9 cellular contexts compared by ENCODE assay signal in the genomic region with DNA sequence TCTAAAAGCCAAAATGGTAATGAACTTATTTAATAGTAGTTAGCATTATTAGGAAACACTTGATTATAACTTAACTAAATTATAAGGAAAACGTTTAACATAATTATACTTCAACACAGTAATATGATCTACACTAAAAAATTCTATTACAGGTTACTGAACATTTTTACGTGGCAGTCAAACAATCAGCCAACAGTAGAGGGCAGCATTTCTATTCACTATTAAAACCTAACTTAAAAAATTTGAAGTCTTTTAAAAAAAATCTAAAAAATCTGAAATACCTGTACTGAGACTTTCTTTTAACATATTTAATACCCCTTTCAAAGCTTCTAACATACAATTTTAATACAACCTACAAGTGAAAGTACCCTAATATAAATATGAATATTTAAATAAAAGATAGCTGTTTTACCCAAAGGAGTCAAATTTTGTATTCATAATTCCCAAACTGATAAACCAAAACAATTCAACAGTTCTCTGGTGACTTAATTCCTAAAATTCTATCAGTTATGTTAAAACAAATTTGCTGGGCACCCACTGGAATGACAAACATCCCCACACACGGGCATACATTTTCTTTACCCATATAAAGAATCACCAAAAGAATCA. TPM values are rescaled to one million over a fixed set of nuclear protein-coding genes. Genes with fewer than 3 reads are reported as not detected.
A peak's percentile ranks its signal among the peaks of the same experiment; 100 is the strongest.
DNase-seq lines count a peak whose midpoint lies in the region; ATAC-seq and TF ChIP-seq lines count a peak whose summit lies in the region.
"Had no signal": no experiment of that assay in that cellular context is flagged by ENCODE, and none has a peak within 500 bp of the region (broad histone marks: within the 10 kb centered on the region; RNA-seq: fewer than 3 reads in every experiment).

No MANE protein-coding gene starts in this region.

- CTCF ChIA-PET in T-cell (lab: Charles Lee), result interaction anchor here (0.5 to 3.1 kb wide), 22 partner anchors 8 to 525 kb away, joined by 3 to 19 read pairs (median 4); no protein-coding TSS in a partner anchor

- no peaks in the 10 kb centered on the region for H3K4me1 ChIP-seq in parathyroid adenoma

- no peak overlapping the region for H3K27ac ChIP-seq in parathyroid adenoma

- no peak overlapping the region for H3K4me2 ChIP-seq in parathyroid adenoma (ENCODE audit: low read length)

- DNase-seq in activated T-cell treated with anti-CD3 and anti-CD28 coated beads for 1 hour (ENCODE audit: low read depth) (peak; percentile 8), M059J (ENCODE audit: low read depth) (peak; percentile 62), T-cell (peak in 22 of 34 experiments; percentile 3 to 47 (median 18)), epithelial cell of esophagus (ENCODE audit: low read depth) (peak; percentile 57), HuH-7.5 (ENCODE audit: low spot score) (no peak), NCI-H1930 (lab: John Stamatoyannopoulos, UW) (no peak)
- no peak for DNase-seq in activated T-cell treated with anti-CD3 and anti-CD28 coated beads, Interleukin-2, amount 50 U/mL, for 1 hour

- no peaks in the 10 kb centered on the region for H3K27me3 Mint-ChIP-seq in T-cell
- H3K27me3 Mint-ChIP-seq: dendritic cell treated with granulocyte-macrophage colony-stimulating factor and Interleukin-4, amounts not matched to agents 40 ng/mL and 50 ng/mL, for 4 days had no signal

- H3K4me3 Mint-ChIP-seq in T-cell, result no peak overlapping the region
- H3K4me3 Mint-ChIP-seq: dendritic cell treated with granulocyte-macrophage colony-stimulating factor and Interleukin-4, amounts not matched to agents 40 ng/mL and 50 ng/mL, for 4 days had no signal

- no peak for ATAC-seq in T-cell (replicated peaks in 1 of 4)

- H2AFZ ChIP-seq in parathyroid adenoma, result no peak overlapping the region

- no peaks in the 10 kb centered on the region for H3K36me3 ChIP-seq in parathyroid adenoma (ENCODE audit: control insufficient read depth, insufficient read depth, low read length)

- peaks cover 8% of the 10 kb centered on the region for H3K79me2 ChIP-seq in parathyroid adenoma

- H3K27me3 ChIP-seq in parathyroid adenoma (ENCODE audit: control insufficient read depth, insufficient read depth, low read length), result no peaks in the 10 kb centered on the region

- TF ChIP-seq CTCF in epithelial cell of esophagus (IDR thresholded peaks at IDR 0.05; ENCODE audit: insufficient read depth, low read depth, low read length, missing control alignments), result peak; percentile 52
- TF ChIP-seq CTCF in parathyroid adenoma (IDR thresholded peaks at IDR 0.05), result peak; percentile 68

- H3K9ac ChIP-seq in parathyroid adenoma, result no peak overlapping the region

- H3K9me3 ChIP-seq in parathyroid adenoma (ENCODE audit: control insufficient read depth, low read length), result no peaks in the 10 kb centered on the region

- POLR2A ChIA-PET in T-cell (lab: Charles Lee), result interaction anchor here (0.6 kb wide), 2 partner anchors 77 to 269 kb away, joined by 3 read pairs; no protein-coding TSS in a partner anchor

- H3K9me3 Mint-ChIP-seq in T-cell, result no peaks in the 10 kb centered on the region
- H3K9me3 Mint-ChIP-seq: dendritic cell treated with granulocyte-macrophage colony-stimulating factor and Interleukin-4, amounts not matched to agents 40 ng/mL and 50 ng/mL, for 4 days had no signal

- peaks cover 71 to 76% (median 74%) of the 10 kb centered on the region in 3 donors for H3K4me1 Mint-ChIP-seq in T-cell

- peaks cover 6% of the 10 kb centered on the region for H3K36me3 Mint-ChIP-seq in T-cell

- peak overlapping the region in 1 of 2 donors; percentile 16 for H3K27ac Mint-ChIP-seq in T-cell
- H3K27ac Mint-ChIP-seq: dendritic cell treated with granulocyte-macrophage colony-stimulating factor and Interleukin-4, amounts not matched to agents 40 ng/mL and 50 ng/mL, for 4 days had no signal

- H3K4me3 ChIP-seq in epithelial cell of esophagus (ENCODE audit: low read length) (no peak overlapping the region), parathyroid adenoma (ENCODE audit: low read depth, low read length) (no peak overlapping the region)

RNA-seq across cellular contexts. Expression of gene DLG1, which starts 41.5 kb away (rescaled TPM):
- 99.0 and 103 TPM in 2 replicates for total RNA-seq in M059J (2014; rRNA removed; shearing (Covaris generic))
- total RNA-seq in T-cell, result 10 to 100 TPM; 65.5 to 96.5 (median 68.4) TPM

Comparison
In these comparisons a context has a peak if more than half of its experiments do, and no peak if none do; other contexts are left out.
1. DNase-seq: peak in activated T-cell treated with anti-CD3 and anti-CD28 coated beads for 1 hour (single experiment), M059J (single experiment), T-cell (22 of 34) and epithelial cell of esophagus (single experiment); none in activated T-cell treated with anti-CD3 and anti-CD28 coated beads, Interleukin-2, amount 50 U/mL, for 1 hour (single experiment), HuH-7.5 (single experiment) and NCI-H1930 (0 of 2).